Comparison of ENCODE assay signal across 8 cellular contexts in the genomic region with DNA sequence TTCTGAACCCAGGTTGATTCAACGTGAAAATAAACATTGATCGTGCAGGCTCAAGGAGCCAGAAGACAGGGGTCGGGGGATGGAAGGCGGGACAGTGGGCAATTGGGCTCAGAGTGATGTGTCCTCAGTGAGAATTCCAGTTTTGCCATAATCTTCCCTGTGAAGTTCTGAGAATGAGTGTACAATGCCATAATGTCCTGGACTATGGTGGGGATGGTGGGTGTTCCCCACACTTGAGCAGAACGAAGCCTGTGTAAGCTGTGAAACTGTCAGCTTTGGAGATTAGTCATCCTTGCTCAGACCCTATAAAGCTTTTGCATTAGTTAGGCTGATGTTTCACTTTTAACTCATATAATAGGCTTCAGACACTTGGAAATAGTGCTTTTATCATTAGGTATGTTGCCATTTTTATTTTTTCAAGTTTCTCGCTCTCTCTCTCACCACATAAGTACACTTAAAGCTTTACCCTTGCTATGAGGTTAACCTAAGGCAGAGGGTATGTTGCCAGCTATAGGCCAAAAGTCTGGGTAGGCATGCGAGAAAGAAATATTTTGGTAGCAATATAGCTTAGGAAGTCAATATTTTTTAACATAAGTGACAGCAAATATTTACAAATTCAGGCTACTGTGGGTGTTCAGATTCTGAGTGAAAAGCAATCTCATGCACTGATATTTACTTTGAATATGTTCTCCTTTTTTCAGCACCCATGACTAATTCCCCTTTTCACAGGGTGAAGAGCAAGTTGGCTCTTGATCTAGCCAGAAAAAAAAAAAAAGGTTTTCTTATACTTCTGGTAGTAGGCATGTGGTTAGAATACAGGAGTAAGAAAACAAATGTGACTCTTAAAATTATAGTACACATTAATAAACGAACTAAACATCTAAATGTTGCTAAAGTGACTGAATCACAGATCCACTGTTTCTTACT. TPM values are rescaled to one million over a fixed set of nuclear protein-coding genes. Genes with fewer than 3 reads are reported as not detected.
DNase-seq lines count a peak whose midpoint lies in the region; ATAC-seq lines count a peak whose summit lies in the region.

No MANE protein-coding gene starts in this region.

- no peak overlapping the region for H3K27ac ChIP-seq in substantia nigra (ENCODE audit: low read depth, low read length, poor library complexity, severe bottlenecking)

- H3K36me3 Mint-ChIP-seq in activated naive CD4-positive, alpha-beta T cell treated with anti-CD3 and anti-CD28 coated beads for 36 hours (ENCODE audit: low read depth), result no peaks in the 10 kb centered on the region
- no peaks in the 10 kb centered on the region for H3K36me3 Mint-ChIP-seq in stimulated activated memory B cell treated with anti-CD40 and anti-IgM and Interleukin-4, amounts not matched to agents 10 μg/mL and 1 μg/mL and 100 μg/mL, for 72 hours

- peaks cover 67% of the 10 kb centered on the region for H3K4me1 Mint-ChIP-seq in activated naive CD4-positive, alpha-beta T cell treated with anti-CD3 and anti-CD28 coated beads for 36 hours (ENCODE audit: low read depth)
- H3K4me1 Mint-ChIP-seq in stimulated activated memory B cell treated with anti-CD40 and anti-IgM and Interleukin-4, amounts not matched to agents 10 μg/mL and 1 μg/mL and 100 μg/mL, for 72 hours, result peaks cover 71% of the 10 kb centered on the region

- no peaks in the 10 kb centered on the region for H3K27me3 Mint-ChIP-seq in activated naive CD4-positive, alpha-beta T cell treated with anti-CD3 and anti-CD28 coated beads for 36 hours (ENCODE audit: low read depth)
- H3K27me3 Mint-ChIP-seq in stimulated activated memory B cell treated with anti-CD40 and anti-IgM and Interleukin-4, amounts not matched to agents 10 μg/mL and 1 μg/mL and 100 μg/mL, for 72 hours, result no peaks in the 10 kb centered on the region

- DNase-seq in DMS53 (lab: John Stamatoyannopoulos, UW) (peak; percentile 80), GM19238 (ENCODE audit: insufficient read length, low spot score) (peak; percentile 39), hippocampal formation (lab: John Stamatoyannopoulos, UW) (no peak), substantia nigra (lab: John Stamatoyannopoulos, UW) (no peak), NCI-H2081 treated with DMSO at 0.1 percent for 48 hours (lab: John Stamatoyannopoulos, UW) (no peak)
- peak; percentile 43 for DNase-seq in activated naive CD4-positive, alpha-beta T cell treated with anti-CD3 and anti-CD28 coated beads for 36 hours

- intact Hi-C loops in activated naive CD4-positive, alpha-beta T cell treated with anti-CD3 and anti-CD28 coated beads for 36 hours (cut with micrococcal nuclease), result loop anchor here (1.0 kb wide), 2 partner anchors 38 to 60 kb away; no protein-coding TSS in a partner anchor

- CTCF ChIA-PET in activated naive CD4-positive, alpha-beta T cell treated with anti-CD3 and anti-CD28 coated beads for 36 hours (lab: Charles Lee), result interaction anchor here (0.5 to 2.0 kb wide), 6 partner anchors 12 to 253 kb away, joined by 3 to 6 read pairs (median 4); no protein-coding TSS in a partner anchor

- peak; percentile 71 for ATAC-seq in HG03108 (IDR thresholded peaks at IDR 0.05; ENCODE audit: unreplicated experiment)
- peak; percentile 82 for ATAC-seq in stimulated activated memory B cell treated with anti-CD40 and anti-IgM and Interleukin-4, amounts not matched to agents 10 μg/mL and 1 μg/mL and 100 μg/mL, for 72 hours

- H3K4me3 Mint-ChIP-seq in activated naive CD4-positive, alpha-beta T cell treated with anti-CD3 and anti-CD28 coated beads for 36 hours, result no peak overlapping the region
- H3K4me3 Mint-ChIP-seq in stimulated activated memory B cell treated with anti-CD40 and anti-IgM and Interleukin-4, amounts not matched to agents 10 μg/mL and 1 μg/mL and 100 μg/mL, for 72 hours, result peak overlapping the region; percentile 60

- peak overlapping the region; percentile 38 for H3K27ac Mint-ChIP-seq in activated naive CD4-positive, alpha-beta T cell treated with anti-CD3 and anti-CD28 coated beads for 36 hours
- peak overlapping the region; percentile 92 for H3K27ac Mint-ChIP-seq in stimulated activated memory B cell treated with anti-CD40 and anti-IgM and Interleukin-4, amounts not matched to agents 10 μg/mL and 1 μg/mL and 100 μg/mL, for 72 hours

- no peaks in the 10 kb centered on the region for H3K9me3 Mint-ChIP-seq in activated naive CD4-positive, alpha-beta T cell treated with anti-CD3 and anti-CD28 coated beads for 36 hours
- no peaks in the 10 kb centered on the region for H3K9me3 Mint-ChIP-seq in stimulated activated memory B cell treated with anti-CD40 and anti-IgM and Interleukin-4, amounts not matched to agents 10 μg/mL and 1 μg/mL and 100 μg/mL, for 72 hours

RNA-seq across cellular contexts. Expression of a gene that starts 47.2 kb away (rescaled TPM):
- total RNA-seq in activated naive CD4-positive, alpha-beta T cell treated with anti-CD3 and anti-CD28 coated beads for 36 hours, result 1 to 10 TPM; 8.5 to 9.4 TPM

Comparison
In these comparisons a context has a peak if more than half of its experiments do, and no peak if none do; other contexts are left out.
1. DNase-seq: peak in DMS53 (single experiment), GM19238 (single experiment) and activated naive CD4-positive, alpha-beta T cell treated with anti-CD3 and anti-CD28 coated beads for 36 hours (single experiment); none in hippocampal formation (0 of 2), substantia nigra (0 of 49) and NCI-H2081 treated with DMSO at 0.1 percent for 48 hours (single experiment).